8 cellular contexts compared by ENCODE assay signal in genomic region chr11:72223615-72224586, GRCh38. TPM values are rescaled to one million over a fixed set of nuclear protein-coding genes. Genes with fewer than 3 reads are reported as not detected.
A peak's percentile ranks its signal among the peaks of the same experiment; 100 is the strongest.
DNase-seq lines count a peak whose midpoint lies in the region; ATAC-seq and TF ChIP-seq lines count a peak whose summit lies in the region.

No MANE protein-coding gene starts in this region.

- peak overlapping the region; percentile 91 to 94 for H3K4me3 ChIP-seq in muscle layer of duodenum (ENCODE audit: low read depth in 1 of 2, low read length in 2 of 2)
- H3K4me3 ChIP-seq in subcutaneous abdominal adipose tissue (ENCODE audit: low read depth in 1 of 5, low read length in 5 of 5), result peak overlapping the region; percentile 83 to 95 (median 89)

- H3K27ac ChIP-seq in muscle layer of duodenum (ENCODE audit: low read length), result peak overlapping the region; percentile 87
- H3K27ac ChIP-seq in subcutaneous abdominal adipose tissue (ENCODE audit: low read depth, low read length), result peak overlapping the region; percentile 89

- peak; percentile 51 to 79 for DNase-seq in SHP77 (lab: John Stamatoyannopoulos, UW)
- DNase-seq in SHP77 treated with DMSO at 0.1 percent for 48 hours (lab: John Stamatoyannopoulos, UW), result no peak
- peak; percentile 38 for DNase-seq in NCI-H460 (ENCODE audit: extremely low read depth, low read depth)
- peak; percentile 77 for DNase-seq in activated CD8-positive, alpha-beta memory T cell treated with anti-CD3 and anti-CD28 coated beads, Interleukin-2, amount 10 ng/mL, durations not matched to agents 7 days and 5 days
- DNase-seq in erythroblast (lab: John Stamatoyannopoulos, UW), result peak; percentile 83 to 86

- peaks cover 3 to 7% of the 10 kb centered on the region in 2 donors for H3K36me3 ChIP-seq in muscle layer of duodenum (ENCODE audit: control insufficient read depth in 1 of 2, insufficient read depth in 2 of 2, low read length in 2 of 2)
- peaks cover 0 to 22% (median 14%) of the 10 kb centered on the region in 5 donors for H3K36me3 ChIP-seq in subcutaneous abdominal adipose tissue (ENCODE audit: control insufficient read depth in 5 of 5, insufficient read depth in 5 of 5, low read length in 5 of 5)

- H3K4me3 Mint-ChIP-seq in activated CD8-positive, alpha-beta memory T cell treated with anti-CD3 and anti-CD28 coated beads, Interleukin-2, amount 10 ng/mL, durations not matched to agents 7 days and 5 days, result peak overlapping the region; percentile 94

- H3K27ac Mint-ChIP-seq in activated CD8-positive, alpha-beta memory T cell treated with anti-CD3 and anti-CD28 coated beads, Interleukin-2, amount 10 ng/mL, durations not matched to agents 7 days and 5 days, result peak overlapping the region; percentile 92

- CTCF ChIA-PET in activated CD8-positive, alpha-beta memory T cell treated with anti-CD3 and anti-CD28 coated beads, Interleukin-2, amount 10 ng/mL, durations not matched to agents 7 days and 5 days (lab: Charles Lee), result interaction anchor here (0.7 to 3.8 kb wide), 13 partner anchors 12 to 445 kb away, joined by 3 to 21 read pairs (median 4); partner anchors contain the start of genes CLPB, RNF121 and XNDC1N

- no peaks in the 10 kb centered on the region for H3K27me3 ChIP-seq in muscle layer of duodenum (ENCODE audit: low read depth, low read length)
- H3K27me3 ChIP-seq in subcutaneous abdominal adipose tissue (ENCODE audit: control insufficient read depth in 5 of 5, insufficient read depth in 4 of 5, low read length in 5 of 5), result no peaks in the 10 kb centered on the region

- peaks cover 30% of the 10 kb centered on the region for H3K4me1 Mint-ChIP-seq in activated CD8-positive, alpha-beta memory T cell treated with anti-CD3 and anti-CD28 coated beads, Interleukin-2, amount 10 ng/mL, durations not matched to agents 7 days and 5 days

- no peaks in the 10 kb centered on the region for H3K9me3 Mint-ChIP-seq in activated CD8-positive, alpha-beta memory T cell treated with anti-CD3 and anti-CD28 coated beads, Interleukin-2, amount 10 ng/mL, durations not matched to agents 7 days and 5 days (ENCODE audit: low read depth)

- TF ChIP-seq POLR2A in erythroblast (IDR thresholded peaks at IDR 0.05; ENCODE audit: low read length), result no peak

- peak; percentile 57 for ATAC-seq in HG02885 (IDR thresholded peaks at IDR 0.05; ENCODE audit: poor library complexity, unreplicated experiment)
- peak; percentile 71 for ATAC-seq in activated CD8-positive, alpha-beta memory T cell treated with anti-CD3 and anti-CD28 coated beads, Interleukin-2, amount 10 ng/mL, durations not matched to agents 7 days and 5 days

- H3K36me3 Mint-ChIP-seq in activated CD8-positive, alpha-beta memory T cell treated with anti-CD3 and anti-CD28 coated beads, Interleukin-2, amount 10 ng/mL, durations not matched to agents 7 days and 5 days, result no peaks in the 10 kb centered on the region

- H3K4me1 ChIP-seq in muscle layer of duodenum (ENCODE audit: control insufficient read depth in 1 of 2, insufficient read depth in 2 of 2, low read length in 2 of 2) (peaks cover 10 to 44% of the 10 kb centered on the region in 2 donors), subcutaneous abdominal adipose tissue (ENCODE audit: control insufficient read depth in 5 of 5, insufficient read depth in 5 of 5, low read length in 5 of 5) (peaks cover 8 to 52% (median 42%) of the 10 kb centered on the region in 5 donors)

- H3K9me3 ChIP-seq in muscle layer of duodenum (ENCODE audit: control insufficient read depth in 1 of 2, low read length in 2 of 2) (no peaks in the 10 kb centered on the region), subcutaneous abdominal adipose tissue (ENCODE audit: control insufficient read depth in 5 of 5, low read length in 5 of 5) (no peaks in the 10 kb centered on the region)

- H3K9ac ChIP-seq in subcutaneous abdominal adipose tissue (ENCODE audit: low read length in 5 of 5), result peak overlapping the region; percentile 38 to 91 (median 88)

- peaks cover under 1% of the 10 kb centered on the region for H3K27me3 Mint-ChIP-seq in activated CD8-positive, alpha-beta memory T cell treated with anti-CD3 and anti-CD28 coated beads, Interleukin-2, amount 10 ng/mL, durations not matched to agents 7 days and 5 days

RNA-seq across cellular contexts. Expression of gene INPPL1, which starts 0.7 kb away (rescaled TPM):
- 49.1 and 55.6 TPM in 2 replicates for total RNA-seq in NCI-H460 (2014; rRNA removed; shearing (Covaris generic))
- polyA plus RNA-seq in NCI-H460 (2014; cell fraction: nucleus; rRNA removed), result 68.5 and 126 TPM in 2 replicates
- 100 to 1,000 TPM; 152 to 157 TPM for total RNA-seq in activated CD8-positive, alpha-beta memory T cell treated with anti-CD3 and anti-CD28 coated beads, Interleukin-2, amount 10 ng/mL, durations not matched to agents 7 days and 5 days

RNA-seq across cellular contexts. Expression of gene FOLR2, which starts 7.3 kb away (rescaled TPM):
- total RNA-seq in NCI-H460 (2014; rRNA removed; shearing (Covaris generic)), result not detected in 2 replicates
- not detected in 2 replicates for polyA plus RNA-seq in NCI-H460 (2014; cell fraction: nucleus; rRNA removed)
- not detected for total RNA-seq in activated CD8-positive, alpha-beta memory T cell treated with anti-CD3 and anti-CD28 coated beads, Interleukin-2, amount 10 ng/mL, durations not matched to agents 7 days and 5 days

RNA-seq across cellular contexts. Expression of gene PHOX2A, which starts 20.1 kb away (rescaled TPM):
- total RNA-seq in NCI-H460 (2014; rRNA removed; shearing (Covaris generic)), result not detected in 2 replicates
- polyA plus RNA-seq in NCI-H460 (2014; cell fraction: nucleus; rRNA removed), result not detected in 2 replicates
- total RNA-seq in activated CD8-positive, alpha-beta memory T cell treated with anti-CD3 and anti-CD28 coated beads, Interleukin-2, amount 10 ng/mL, durations not matched to agents 7 days and 5 days, result not detected

RNA-seq across cellular contexts. Expression of gene FOLR1, which starts 32.0 kb away (rescaled TPM):
- total RNA-seq in NCI-H460 (2014; rRNA removed; shearing (Covaris generic)), result not detected in 2 replicates
- polyA plus RNA-seq in NCI-H460 (2014; cell fraction: nucleus; rRNA removed), result not detected in 2 replicates
- not detected for total RNA-seq in activated CD8-positive, alpha-beta memory T cell treated with anti-CD3 and anti-CD28 coated beads, Interleukin-2, amount 10 ng/mL, durations not matched to agents 7 days and 5 days
